In the genomic region with DNA sequence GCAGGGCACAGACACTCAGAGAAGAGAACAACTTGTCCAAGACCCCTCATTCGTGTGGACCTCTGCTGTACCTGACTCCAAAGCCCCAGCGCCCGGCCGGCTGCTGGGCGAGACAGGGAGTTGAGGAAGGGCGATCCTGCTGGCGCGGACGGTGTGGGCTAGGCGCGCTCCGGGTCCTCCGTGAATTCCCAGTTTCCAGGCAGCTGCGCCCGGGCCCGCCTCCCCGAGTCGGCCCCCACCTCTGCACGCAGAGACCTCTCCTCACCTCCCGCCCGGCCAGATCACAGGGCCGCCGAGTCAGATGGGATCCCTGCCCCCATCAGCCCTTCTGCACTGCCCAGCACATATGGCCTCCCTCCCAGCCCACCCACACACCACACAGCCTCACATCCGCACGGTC, we compare ENCODE assay signal across 27 cellular contexts. TPM values are rescaled to one million over a fixed set of nuclear protein-coding genes. Genes with fewer than 3 reads are reported as not detected.
DNase-seq lines count a peak whose midpoint lies in the region; FAIRE-seq and TF ChIP-seq lines count a peak whose summit lies in the region.
"Had no signal": no experiment of that assay in that cellular context is flagged by ENCODE, and none has a peak within 500 bp of the region (broad histone marks: within the 10 kb centered on the region; RNA-seq: fewer than 3 reads in every experiment).

No MANE protein-coding gene starts in this region.

- no peak overlapping the region for H2BK20ac ChIP-seq in H1 (ENCODE audit: low read length)

- no peak for TF ChIP-seq POLR2A in H1 (IDR thresholded peaks at IDR 0.05; ENCODE audit: control extremely low read depth in 1 of 2, low read depth in 2 of 2, low read length in 2 of 2)

- H3K27ac Mint-ChIP-seq in neural progenitor cell = no peak overlapping the region
- no peak overlapping the region for H3K27ac Mint-ChIP-seq in nephron progenitor cell
- H3K27ac Mint-ChIP-seq: CD4-positive, alpha-beta T cell; HFFc6 had no signal

- 94% methylated on average over 8 of the region's 25 CpGs; no CpG with 5 or more reads in 1 of the 2 experiments for WGBS in H1 (ENCODE audit: extremely low coverage in 1 of 2, insufficient coverage in 1 of 2, insufficient read length in 1 of 2, insufficient replicate concordance in 2 of 2, low coverage in 1 of 2, low lambda C conversion rate in 2 of 2, missing lambda C conversion rate in 1 of 2), 2 experiments

- H3K18ac ChIP-seq in H1 (ENCODE audit: extremely low read depth, low read length) = no peak overlapping the region

- no peak overlapping the region for H3K14ac ChIP-seq in H1 (ENCODE audit: insufficient read length)

- peak overlapping the region; percentile 82; the same call in 1 of the 2 replicates for H2BK12ac ChIP-seq in H1 (ENCODE audit: low read depth, low read length)

- POLR2A ChIA-PET in H1 (lab: Charles Lee; ENCODE audit: partially characterized antibody) = no interaction called here

- TF ChIP-seq EP300 in H1 (IDR thresholded peaks at IDR 0.05; ENCODE audit: borderline replicate concordance in 1 of 2, low read depth in 2 of 2, low read length in 2 of 2) = no peak

- H3K27ac ChIP-seq in H1 (ENCODE audit: low read depth, low read length) (no peak overlapping the region), osteoblast (ENCODE audit: low read depth, low read length) (no peak overlapping the region), neural progenitor cell (no peak overlapping the region)
- H3K27ac ChIP-seq: HL-60 had no signal

- H3K4me3 ChIP-seq in H7 (ENCODE audit: insufficient read depth, low read depth, low read length) (no peak overlapping the region), H1 (ENCODE audit: extremely low read depth in 1 of 4, insufficient read depth in 2 of 4, low read depth in 3 of 4, low read length in 4 of 4) (no peak overlapping the region), osteoblast (ENCODE audit: insufficient read depth, low read length) (no peak overlapping the region), neural progenitor cell (no peak overlapping the region)
- H3K4me3 ChIP-seq: K562, MG63 had no signal

- H4K91ac ChIP-seq in H1 (replicated peaks; ENCODE audit: insufficient read length, low read length) = no peak overlapping the region

- CTCF ChIA-PET in H1 (lab: Charles Lee; ENCODE audit: partially characterized antibody) = interaction anchor here (1.4 to 7.8 kb wide), 3 partner anchors 10 to 98 kb away, joined by 3 to 77 read pairs (median 14); no protein-coding TSS in a partner anchor

- H3K4me3 Mint-ChIP-seq in neural progenitor cell = no peak overlapping the region
- H3K4me3 Mint-ChIP-seq in nephron progenitor cell = no peak overlapping the region
- H3K4me3 Mint-ChIP-seq: CD4-positive, alpha-beta T cell; HFFc6 had no signal

- no peak overlapping the region for H3K23ac ChIP-seq in H1 (ENCODE audit: insufficient read length)

- TF ChIP-seq RAD21 in H1 (IDR thresholded peaks at IDR 0.05 in 1 of 2, conservative IDR thresholded peaks at IDR 0.05 in 1 of 2; ENCODE audit: low read depth in 2 of 2, low read length in 2 of 2) = no peak

- no peaks in the 10 kb centered on the region for H3K79me2 ChIP-seq in H1 (ENCODE audit: control insufficient read depth in 1 of 2, insufficient read depth in 2 of 2, low read length in 2 of 2)
- H3K79me2 ChIP-seq in osteoblast (ENCODE audit: insufficient read depth, low read length) = no peaks in the 10 kb centered on the region
- H3K79me2 ChIP-seq in neural progenitor cell (ENCODE audit: low read depth) = no peaks in the 10 kb centered on the region

- H3K36me3 ChIP-seq in H7 (replicated peaks; ENCODE audit: control insufficient read depth, insufficient read depth, low read length) = no peaks in the 10 kb centered on the region
- H3K36me3 ChIP-seq in H1 (ENCODE audit: control insufficient read depth in 2 of 4, insufficient read depth in 4 of 4, low read length in 3 of 4) = no peaks in the 10 kb centered on the region
- no peaks in the 10 kb centered on the region for H3K36me3 ChIP-seq in osteoblast (ENCODE audit: insufficient read depth, low read length)
- no peaks in the 10 kb centered on the region for H3K36me3 ChIP-seq in neural progenitor cell
- H3K36me3 ChIP-seq: BE2C, MG63 had no signal

- H3K9ac ChIP-seq in H1 (replicated peaks in 1 of 4; ENCODE audit: extremely low read depth in 1 of 4, low read depth in 3 of 4, low read length in 3 of 4) (no peak overlapping the region), neural progenitor cell (no peak overlapping the region)

- no peak overlapping the region for H4K8ac ChIP-seq in H1 (ENCODE audit: extremely low read depth, insufficient read depth, low read length)

- no peak overlapping the region for H4K5ac ChIP-seq in H1 (ENCODE audit: insufficient read length, low read depth, low read length)

- 0 out of 2 replicates have a peak overlapping the region, but pooled peaks have one; percentile 66 for H2BK5ac ChIP-seq in H1 (ENCODE audit: low read depth, low read length)

- H3F3A ChIP-seq in neural progenitor cell (ENCODE audit: low read depth) = no peaks in the 10 kb centered on the region

- no peaks in the 10 kb centered on the region for H3K9me3 ChIP-seq in H1 (ENCODE audit: insufficient read depth in 2 of 2, low read depth in 1 of 2, low read length in 1 of 2)
- no peaks in the 10 kb centered on the region for H3K9me3 ChIP-seq in osteoblast (ENCODE audit: low read depth, low read length)
- H3K9me3 ChIP-seq in neural progenitor cell (ENCODE audit: low read depth) = no peaks in the 10 kb centered on the region
- H3K9me3 ChIP-seq: BE2C, Caco-2, MG63 had no signal

- no peaks in the 10 kb centered on the region for H3K79me1 ChIP-seq in H1 (ENCODE audit: low read depth, low read length)

- H3K23me2 ChIP-seq in H1 (ENCODE audit: low read depth, low read length) = no peaks in the 10 kb centered on the region; the same call in 1 of the 2 replicates

- no peaks in the 10 kb centered on the region for H3K4me1 ChIP-seq in H1 (replicated peaks in 1 of 4; ENCODE audit: control insufficient read depth in 3 of 4, insufficient read depth in 4 of 4, low read length in 3 of 4)
- H3K4me1 ChIP-seq in osteoblast (ENCODE audit: insufficient read depth, low read length) = no peaks in the 10 kb centered on the region
- no peaks in the 10 kb centered on the region for H3K4me1 ChIP-seq in neural progenitor cell
- H3K4me1 ChIP-seq: BE2C had no signal

- H3K36me3 Mint-ChIP-seq in neural progenitor cell (no peaks in the 10 kb centered on the region), nephron progenitor cell (ENCODE audit: low read depth) (no peaks in the 10 kb centered on the region)

- H2AFZ ChIP-seq in H1 (ENCODE audit: low read length) (peak overlapping the region; percentile 80; the same call in 1 of the 2 replicates), osteoblast (ENCODE audit: low read length) (no peak overlapping the region), neural progenitor cell (replicated peaks) (no peak overlapping the region)

- H3K4me1 Mint-ChIP-seq in neural progenitor cell (peaks cover 13% of the 10 kb centered on the region), nephron progenitor cell (peaks cover 19% of the 10 kb centered on the region)

- H3K27me3 Mint-ChIP-seq in neural progenitor cell (ENCODE audit: insufficient read depth, low read depth) = no peaks in the 10 kb centered on the region
- H3K27me3 Mint-ChIP-seq in nephron progenitor cell (ENCODE audit: low read depth, poor library complexity) = peaks cover 13% of the 10 kb centered on the region

- H3K9me3 Mint-ChIP-seq in neural progenitor cell = no peaks in the 10 kb centered on the region
- H3K9me3 Mint-ChIP-seq in nephron progenitor cell = no peaks in the 10 kb centered on the region
- H3K9me3 Mint-ChIP-seq: CD4-positive, alpha-beta T cell; HFFc6 had no signal

- no peak overlapping the region for H3K56ac ChIP-seq in H1 (replicated peaks; ENCODE audit: insufficient read length, low read depth, low read length)

- 0 out of 2 replicates have a peak overlapping the region, but pooled peaks have one; percentile 88 for H2AK5ac ChIP-seq in H1 (ENCODE audit: low read depth, low read length)

- DNase-seq in H7 (peak; percentile 47), H1 (ENCODE audit: low read depth in 1 of 2, low spot score in 2 of 2) (peak in 1 of 2 experiments; percentile 17), osteoblast (ENCODE audit: insufficient read length, low spot score, missing footprints) (peak; percentile 47), neural progenitor cell (ENCODE audit: low spot score) (no peak), SW480 (ENCODE audit: low spot score) (no peak), DMS 273 (lab: John Stamatoyannopoulos, UW; ENCODE audit: unreplicated experiment) (no peak), nephron progenitor cell (no peak)
- DNase-seq: BE2C; Caco-2; CD4-positive, alpha-beta T cell; HFFc6; MG63; NCI-H1048; NCI-H1417 treated with DMSO at 0.1 percent for 48 hours; NCI-H187; NCI-H446; NCI-H526 treated with DMSO at 0.1 percent for 48 hours; Right ventricle myocardium superior had no signal

- peak overlapping the region; percentile 93; the same call in 1 of the 2 replicates for H2BK15ac ChIP-seq in H1 (ENCODE audit: low read length)

- H3K27me3 ChIP-seq in H7 (ENCODE audit: control insufficient read depth, insufficient read depth, low read length) (no peaks in the 10 kb centered on the region), H1 (replicated peaks in 1 of 4; ENCODE audit: control insufficient read depth in 3 of 4, extremely low read depth in 1 of 4, insufficient read depth in 3 of 4, low read length in 3 of 4) (no peaks in the 10 kb centered on the region; a peak in 2 of 7 replicates), osteoblast (ENCODE audit: insufficient read depth, low read length) (peaks cover 46% of the 10 kb centered on the region), neural progenitor cell (no peaks in the 10 kb centered on the region)
- H3K27me3 ChIP-seq: BE2C had no signal

- no peak for TF ChIP-seq CTCF in H1 (IDR thresholded peaks at IDR 0.05; ENCODE audit: control extremely low read depth in 1 of 3, insufficient read depth in 1 of 3, low read depth in 1 of 3, low read length in 3 of 3)
- TF ChIP-seq CTCF in osteoblast (IDR thresholded peaks at IDR 0.05; ENCODE audit: extremely low read depth, low read depth, low read length) = no peak
- TF ChIP-seq CTCF in neural progenitor cell (IDR thresholded peaks at IDR 0.05) = no peak
- no peak for TF ChIP-seq CTCF in nephron progenitor cell (IDR thresholded peaks at IDR 0.05)

- H4K20me1 ChIP-seq in H1 (replicated peaks in 1 of 2; ENCODE audit: control insufficient read depth in 1 of 2, insufficient read depth in 2 of 2, low read length in 2 of 2) (peaks cover 0 to 2% of the 10 kb centered on the region in 2 experiments), osteoblast (ENCODE audit: insufficient read depth, low read length) (no peaks in the 10 kb centered on the region), neural progenitor cell (ENCODE audit: low read depth) (no peaks in the 10 kb centered on the region)

- H3K4ac ChIP-seq in H1 (replicated peaks; ENCODE audit: insufficient read length, low read depth, low read length) = peak overlapping the region; percentile 82

- no peak for FAIRE-seq in H1 (lab: Jason Lieb, UNC)
- FAIRE-seq: GM12892, H54, HepG2, K562 had no signal

- no peak overlapping the region for H3K4me2 ChIP-seq in H1 (ENCODE audit: insufficient read depth in 1 of 2, low read depth in 2 of 2, low read length in 2 of 2)
- no peak overlapping the region for H3K4me2 ChIP-seq in osteoblast (ENCODE audit: insufficient read depth, low read length)
- H3K4me2 ChIP-seq in neural progenitor cell = no peak overlapping the region

- H2BK120ac ChIP-seq in H1 (replicated peaks; ENCODE audit: low read depth, low read length) = no peak overlapping the region

RNA-seq across cellular contexts. Expression of gene GUCA2B, which starts 7.5 kb away (rescaled TPM):
- not detected in 2 replicates for total RNA-seq in H7 (2014; rRNA removed; shearing (Covaris generic))
- total RNA-seq in H1 (2021; fragmentation: NEBNext Ultra II Directional; extraction: Animal tissue kit (Norgen Biotek cat#: 25700)) = not detected in 2 replicates
- not detected in 2 replicates for polyA plus RNA-seq in H1 (2011; rRNA removed)
- polyA plus RNA-seq in H1 (2011; cell fraction: cytosol; rRNA removed) = not detected
- not detected for polyA plus RNA-seq in H1 (2011; cell fraction: nucleus; rRNA removed)
- polyA plus RNA-seq in H1 (2012, experiment 1 of 2) = not detected in 4 replicates
- not detected for polyA plus RNA-seq in H1 (2012, experiment 2 of 2)
- polyA plus RNA-seq in H1 (2013, experiment 1 of 2) = not detected
- not detected for polyA plus RNA-seq in H1 (2013, experiment 2 of 2)
- polyA minus RNA-seq in H1 (2011; rRNA and poly(A)+ RNA removed) = not detected in 2 replicates
- not detected for polyA minus RNA-seq in H1 (2011; cell fraction: cytosol; rRNA and poly(A)+ RNA removed)
- polyA minus RNA-seq in H1 (2011; cell fraction: nucleus; rRNA and poly(A)+ RNA removed) = not detected
- total RNA-seq in osteoblast (not detected in 2 replicates), neural progenitor cell (ENCODE audit: low replicate concordance) (not detected in 2 replicates)
- total RNA-seq: A673; CD4-positive, alpha-beta T cell; G401; HepG2; HFFc6; K562; LHCN-M2; Right ventricle myocardium superior; SK-MEL-5 had no signal
- polyA plus RNA-seq: HepG2, K562 had no signal

RNA-seq across cellular contexts. Expression of gene GUCA2A, which starts 18.8 kb away (rescaled TPM):
- total RNA-seq in H7 (2014; rRNA removed; shearing (Covaris generic)) = not detected in 2 replicates
- total RNA-seq in H1 (2021; fragmentation: NEBNext Ultra II Directional; extraction: Animal tissue kit (Norgen Biotek cat#: 25700)) = not detected in 2 replicates
- polyA plus RNA-seq in H1 (2011; rRNA removed) = not detected in 2 replicates
- polyA plus RNA-seq in H1 (2011; cell fraction: cytosol; rRNA removed) = not detected
- not detected for polyA plus RNA-seq in H1 (2011; cell fraction: nucleus; rRNA removed)
- polyA plus RNA-seq in H1 (2012, experiment 1 of 2) = not detected in 4 replicates
- polyA plus RNA-seq in H1 (2012, experiment 2 of 2) = not detected
- not detected for polyA plus RNA-seq in H1 (2013, experiment 1 of 2)
- polyA plus RNA-seq in H1 (2013, experiment 2 of 2) = not detected
- not detected in 2 replicates for polyA minus RNA-seq in H1 (2011; rRNA and poly(A)+ RNA removed)
- polyA minus RNA-seq in H1 (2011; cell fraction: cytosol; rRNA and poly(A)+ RNA removed) = not detected
- polyA minus RNA-seq in H1 (2011; cell fraction: nucleus; rRNA and poly(A)+ RNA removed) = not detected
- not detected in 2 replicates for total RNA-seq in osteoblast
- total RNA-seq in neural progenitor cell (ENCODE audit: low replicate concordance) = not detected in 2 replicates
- total RNA-seq: A673; CD4-positive, alpha-beta T cell; G401; HepG2; HFFc6; K562; LHCN-M2; Right ventricle myocardium superior; SK-MEL-5 had no signal
- polyA plus RNA-seq: HepG2, K562 had no signal

Comparison
In these comparisons a context has a peak if more than half of its experiments do, and no peak if none do; other contexts are left out.
1. DNase-seq: peak in H7 (single experiment) and osteoblast (single experiment); none in neural progenitor cell (single experiment), SW480 (single experiment), DMS 273 (single experiment) and nephron progenitor cell (single experiment).